Comparison of ENCODE assay signal across 1 cellular context in genomic region chr22:35384567-35384966, GRCh38.
TF ChIP-seq lines count a peak whose summit lies in the region.

No MANE protein-coding gene starts in this region.

TF ChIP-seq in liver, 16 proteins besides CTCF, POLR2A, EP300 and RAD21:
- no peak for TF ChIP-seq HNF4G (IDR thresholded peaks at IDR 0.05)
- TF ChIP-seq JUND (IDR thresholded peaks at IDR 0.05) = no peak
- no peak for TF ChIP-seq NR2F2 (IDR thresholded peaks at IDR 0.05)
- no peak for TF ChIP-seq GABPA (IDR thresholded peaks at IDR 0.05 in 1 of 2, conservative IDR thresholded peaks at IDR 0.05 in 1 of 2)
- no peak for TF ChIP-seq REST (IDR thresholded peaks at IDR 0.05)
